Comparison of ENCODE assay signal across 7 cellular contexts in the genomic region with DNA sequence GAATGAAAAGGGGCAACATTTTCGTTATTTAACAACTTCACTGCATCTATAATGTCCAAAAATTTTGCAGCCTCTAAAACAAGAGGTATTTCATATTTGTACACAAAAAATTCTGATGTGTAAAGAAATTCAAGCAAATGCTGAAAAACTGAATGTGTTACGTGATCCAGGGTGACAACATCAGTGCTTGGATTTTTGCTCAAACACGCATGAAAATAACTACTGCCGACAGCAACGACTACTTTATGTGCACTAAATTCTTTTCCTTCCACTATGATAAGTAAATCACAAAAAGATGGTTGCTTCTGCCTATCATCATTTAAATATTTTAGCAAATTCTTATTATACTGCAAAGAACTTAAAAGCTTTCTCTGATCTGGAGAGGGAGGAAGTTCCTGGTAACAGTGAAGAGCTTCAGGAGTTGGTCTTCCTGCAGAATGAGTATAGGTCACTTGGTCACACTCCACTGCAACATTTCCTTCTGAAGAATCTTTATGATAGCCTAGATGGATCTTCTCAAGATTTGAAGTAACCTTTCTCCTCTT. TPM values are rescaled to one million over a fixed set of nuclear protein-coding genes. Genes with fewer than 3 reads are reported as not detected.
DNase-seq lines count a peak whose midpoint lies in the region; ATAC-seq and TF ChIP-seq lines count a peak whose summit lies in the region.

No MANE protein-coding gene starts in this region.

- H3K36me3 ChIP-seq in NT2/D1 (ENCODE audit: insufficient read depth, insufficient read length, low read length) (no peaks in the 10 kb centered on the region), ectodermal cell (ENCODE audit: control insufficient read depth, insufficient read depth, low read length) (no peaks in the 10 kb centered on the region), osteoblast (ENCODE audit: insufficient read depth, low read length) (no peaks in the 10 kb centered on the region)

- H3K79me2 ChIP-seq in osteoblast (ENCODE audit: insufficient read depth, low read length): peaks cover 58% of the 10 kb centered on the region

- no peak for DNase-seq in NT2/D1 (ENCODE audit: low read depth, low spot score)
- no peak for DNase-seq in osteoblast (ENCODE audit: insufficient read length, low spot score, missing footprints)
- DNase-seq in activated gamma-delta T cell treated with Interleukin-2 at 50 U/mL for 16 hours: no peak
- no peak for DNase-seq in RPMI8226

- ATAC-seq in HG02885 (IDR thresholded peaks at IDR 0.05; ENCODE audit: poor library complexity, unreplicated experiment): no peak

- peak overlapping the region; percentile 94 for H2AFZ ChIP-seq in osteoblast (ENCODE audit: low read length)

- H3K9me3 ChIP-seq in NT2/D1 (ENCODE audit: insufficient read depth, low read length) (no peaks in the 10 kb centered on the region), ectodermal cell (ENCODE audit: control insufficient read depth, low read length) (no peaks in the 10 kb centered on the region), osteoblast (ENCODE audit: low read depth, low read length) (no peaks in the 10 kb centered on the region)

- no peak overlapping the region for H3K9ac ChIP-seq in NT2/D1 (ENCODE audit: insufficient read length, low read depth)

- H3K27ac ChIP-seq in ectodermal cell (ENCODE audit: insufficient read depth, low read depth, low read length, poor library complexity, severe bottlenecking) (no peak overlapping the region), osteoblast (ENCODE audit: low read depth, low read length) (peak overlapping the region; percentile 95)

- H3K4me1 ChIP-seq in NT2/D1 (ENCODE audit: insufficient read depth, insufficient read length): no peaks in the 10 kb centered on the region
- H3K4me1 ChIP-seq in ectodermal cell (ENCODE audit: control insufficient read depth, insufficient read depth, low read length): peaks cover 8% of the 10 kb centered on the region
- peaks cover 29% of the 10 kb centered on the region for H3K4me1 ChIP-seq in osteoblast (ENCODE audit: insufficient read depth, low read length)

- peak overlapping the region; percentile 94 for H3K4me3 ChIP-seq in GM08714 (ENCODE audit: low read length)
- H3K4me3 ChIP-seq in NT2/D1 (ENCODE audit: insufficient read length, low read depth): peak overlapping the region; percentile 76
- peak overlapping the region; percentile 82 for H3K4me3 ChIP-seq in ectodermal cell (ENCODE audit: insufficient read depth, low read depth, low read length)
- H3K4me3 ChIP-seq in osteoblast (ENCODE audit: insufficient read depth, low read length): peak overlapping the region; percentile 82

- peak overlapping the region; percentile 92 for H3K4me2 ChIP-seq in osteoblast (ENCODE audit: insufficient read depth, low read length)

- TF ChIP-seq CTCF in osteoblast (IDR thresholded peaks at IDR 0.05; ENCODE audit: extremely low read depth, low read depth, low read length): no peak

- no peaks in the 10 kb centered on the region for H4K20me1 ChIP-seq in osteoblast (ENCODE audit: insufficient read depth, low read length)

- WGBS in ectodermal cell, 2 experiments: 78 to 82% methylated on average over 4 of the region's 5 CpGs

- H3K27me3 ChIP-seq in NT2/D1 (ENCODE audit: insufficient read depth, insufficient read length) (no peaks in the 10 kb centered on the region), ectodermal cell (ENCODE audit: control insufficient read depth, insufficient read depth, low read length, poor library complexity, severe bottlenecking) (no peaks in the 10 kb centered on the region), osteoblast (ENCODE audit: insufficient read depth, low read length) (no peaks in the 10 kb centered on the region)

RNA-seq across cellular contexts. Expression of gene ZBTB41, which starts 1.1 kb away (rescaled TPM):
- 7.1 TPM for polyA plus RNA-seq in ectodermal cell (2013, experiment 1 of 4)
- 7.4 TPM for polyA plus RNA-seq in ectodermal cell (2013, experiment 2 of 4)
- polyA plus RNA-seq in ectodermal cell (2013, experiment 3 of 4): 6.9 TPM
- 8.5 TPM for polyA plus RNA-seq in ectodermal cell (2013, experiment 4 of 4)
- 25.9 and 27.9 TPM in 2 replicates for total RNA-seq in osteoblast

RNA-seq across cellular contexts. Expression of gene ASPM, which starts 53.5 kb away (rescaled TPM):
- 43.8 TPM for polyA plus RNA-seq in ectodermal cell (2013, experiment 1 of 4)
- 44.0 TPM for polyA plus RNA-seq in ectodermal cell (2013, experiment 2 of 4)
- polyA plus RNA-seq in ectodermal cell (2013, experiment 3 of 4): 45.7 TPM
- polyA plus RNA-seq in ectodermal cell (2013, experiment 4 of 4): 50.4 TPM
- 5.1 and 5.6 TPM in 2 replicates for total RNA-seq in osteoblast
